In genomic region chr2:224183086-224183485, GRCh38 we compare ENCODE assay signal across 16 cellular contexts.
DNase-seq lines count a peak whose midpoint lies in the region; ATAC-seq and TF ChIP-seq lines count a peak whose summit lies in the region.
"Had no signal": no experiment of that assay in that cellular context is flagged by ENCODE, and none has a peak within 500 bp of the region (broad histone marks: within the 10 kb centered on the region; RNA-seq: fewer than 3 reads in every experiment).

No MANE protein-coding gene starts in this region.

- no peak overlapping the region for H3K4me3 Mint-ChIP-seq in nephron
- H3K4me3 Mint-ChIP-seq: CD14-positive monocyte; CD8-positive, alpha-beta T cell; H9 had no signal

- intact Hi-C loops in IMR-90 (cut with micrococcal nuclease), result no loop called here

- DNase-seq in IMR-90 (peak; percentile 30), astrocyte of the hippocampus (ENCODE audit: low read depth, low spot score) (peak; percentile 33), fibroblast of lung (ENCODE audit: low read depth in 2 of 2) (peak; percentile 22 to 35), NCI-H774 (lab: John Stamatoyannopoulos, UW) (no peak), LoVo (ENCODE audit: low spot score) (no peak)
- DNase-seq: BE2C; CD8-positive, alpha-beta T cell; COR-L47; DMS153; DMS79 treated with DMSO at 0.1 percent for 48 hours; EL; GOT3; H9 had no signal

- no peaks in the 10 kb centered on the region for H3K9me1 ChIP-seq in IMR-90 (ENCODE audit: insufficient read depth, low read length)

- H4K5ac ChIP-seq in IMR-90 (ENCODE audit: low read depth, low read length), result no peak overlapping the region

- H3K9ac ChIP-seq in IMR-90 (ENCODE audit: low read depth, low read length), result no peak overlapping the region
- H3K9ac ChIP-seq in fibroblast of lung (ENCODE audit: insufficient read depth, low read length), result no peak overlapping the region

- H4K91ac ChIP-seq in IMR-90 (ENCODE audit: insufficient read depth, low read depth, low read length), result no peak overlapping the region

- no peaks in the 10 kb centered on the region for H3K27me3 Mint-ChIP-seq in nephron (ENCODE audit: low read depth)

- no peak overlapping the region for H3K27ac ChIP-seq in IMR-90 (ENCODE audit: insufficient read depth, low read length)
- H3K27ac ChIP-seq in fibroblast of lung (ENCODE audit: insufficient read depth, low read length), result no peak overlapping the region

- H3K18ac ChIP-seq in IMR-90 (ENCODE audit: low read depth, low read length), result no peak overlapping the region

- no peak overlapping the region for H3K4ac ChIP-seq in IMR-90 (ENCODE audit: low read depth, low read length)

- H3K14ac ChIP-seq in IMR-90 (replicated peaks; ENCODE audit: low read depth, low read length), result no peak overlapping the region

- peaks cover 2% of the 10 kb centered on the region; the same call in 1 of the 2 replicates for H3K9me3 ChIP-seq in IMR-90 (ENCODE audit: control insufficient read depth, insufficient read depth, low read length)
- no peaks in the 10 kb centered on the region for H3K9me3 ChIP-seq in fibroblast of lung (ENCODE audit: control insufficient read depth, insufficient read depth, low read depth, low read length)
- H3K9me3 ChIP-seq: BE2C had no signal

- no peak overlapping the region for H2BK20ac ChIP-seq in IMR-90 (ENCODE audit: low read depth, low read length)

- H3K27me3 ChIP-seq in IMR-90 (ENCODE audit: control insufficient read depth, insufficient read depth, low read length), result no peaks in the 10 kb centered on the region
- H3K27me3 ChIP-seq in fibroblast of lung (ENCODE audit: control insufficient read depth, insufficient read depth, low read length), result no peaks in the 10 kb centered on the region
- H3K27me3 ChIP-seq: BE2C had no signal

- TF ChIP-seq POLR2A in IMR-90 (IDR thresholded peaks at IDR 0.05; ENCODE audit: low read depth, low read length), result no peak

- H2BK15ac ChIP-seq in IMR-90 (ENCODE audit: low read depth, low read length), result no peak overlapping the region

- H2BK5ac ChIP-seq in IMR-90 (ENCODE audit: low read depth, low read length, poor library complexity, severe bottlenecking), result no peak overlapping the region

- no peaks in the 10 kb centered on the region for H3K36me3 Mint-ChIP-seq in nephron (ENCODE audit: low read depth)
- H3K36me3 Mint-ChIP-seq: CD14-positive monocyte; CD8-positive, alpha-beta T cell had no signal

- in situ Hi-C loops in IMR-90 (cut with MboI; ENCODE audit: low sequenced_read_pairs), result no loop called here

- no TSS peak for BruUV-seq in IMR-90 (replicated peaks; lab: Mats Ljungman, UMichigan)

- H3K4me1 Mint-ChIP-seq in nephron, result peaks cover 29% of the 10 kb centered on the region
- H3K4me1 Mint-ChIP-seq: CD14-positive monocyte had no signal

- H2AK9ac ChIP-seq in IMR-90 (replicated peaks; ENCODE audit: low read depth, low read length, poor library complexity), result no peak overlapping the region

- no peak overlapping the region for H4K8ac ChIP-seq in IMR-90 (ENCODE audit: low read depth in 2 of 2, low read length in 2 of 2)

- H3K4me2 ChIP-seq in IMR-90 (ENCODE audit: low read depth, low read length) (no peak overlapping the region), fibroblast of lung (ENCODE audit: extremely low read depth, insufficient read depth, low read length) (no peak overlapping the region)

- H2BK120ac ChIP-seq in IMR-90 (ENCODE audit: low read depth, low read length), result no peak overlapping the region

- WGBS in IMR-90 (ENCODE audit: extremely low coverage in 2 of 2, insufficient read length in 1 of 2), 2 experiments, result no CpG with 5 or more reads among the region's 3 CpGs

- no peaks in the 10 kb centered on the region for H3K79me1 ChIP-seq in IMR-90 (ENCODE audit: low read depth in 1 of 2, low read length in 2 of 2)

- H3K9me3 Mint-ChIP-seq in nephron, result no peaks in the 10 kb centered on the region

- no peak for TF ChIP-seq RAD21 in IMR-90 (IDR thresholded peaks at IDR 0.05; ENCODE audit: low read length)

- H3K79me2 ChIP-seq in fibroblast of lung (ENCODE audit: control insufficient read depth, insufficient read depth, low read length), result no peaks in the 10 kb centered on the region

- CTCF ChIA-PET in IMR-90 (lab: Yijun Ruan, JAX), result no interaction called here

- POLR2A ChIA-PET in IMR-90 (lab: Charles Lee; ENCODE audit: unreplicated experiment), result no interaction called here

- H3K36me3 ChIP-seq in IMR-90 (ENCODE audit: control insufficient read depth, insufficient read depth, low read length) (no peaks in the 10 kb centered on the region), fibroblast of lung (ENCODE audit: control insufficient read depth, insufficient read depth, low read length) (no peaks in the 10 kb centered on the region)
- H3K36me3 ChIP-seq: BE2C had no signal

- H3K4me3 ChIP-seq in IMR-90 (ENCODE audit: insufficient read depth, low read depth, low read length), result no peak overlapping the region
- no peak overlapping the region for H3K4me3 ChIP-seq in fibroblast of lung (replicated peaks in 1 of 4; ENCODE audit: control extremely low read depth in 1 of 4, insufficient read depth in 1 of 4, low read depth in 3 of 4, low read length in 4 of 4)

- ATAC-seq in IMR-90 (ENCODE audit: low read depth) (no peak), GM21717 (IDR thresholded peaks at IDR 0.05; ENCODE audit: unreplicated experiment) (no peak)
- ATAC-seq: CD8-positive, alpha-beta T cell had no signal

- no peak overlapping the region for H3K23ac ChIP-seq in IMR-90 (ENCODE audit: low read depth, low read length)

- dilution Hi-C loops in IMR-90 (cut with HindIII; ENCODE audit: low sequenced_read_pairs, unreplicated experiment), result no loop called here

- no peaks in the 10 kb centered on the region for H4K20me1 ChIP-seq in IMR-90 (ENCODE audit: insufficient read depth, low read length)
- no peaks in the 10 kb centered on the region for H4K20me1 ChIP-seq in fibroblast of lung (ENCODE audit: control insufficient read depth, extremely low read depth, insufficient read depth, low read length)

- no peak overlapping the region for H2AK5ac ChIP-seq in IMR-90 (ENCODE audit: low read depth, low read length)

- H3K27ac Mint-ChIP-seq in nephron, result peak overlapping the region in 2 of 3 experiments; percentile 30 to 49
- H3K27ac Mint-ChIP-seq: CD8-positive, alpha-beta T cell; H9 had no signal

- H3K4me1 ChIP-seq in IMR-90 (ENCODE audit: control insufficient read depth, insufficient read depth, low read length) (peaks cover 2% of the 10 kb centered on the region), fibroblast of lung (ENCODE audit: control insufficient read depth, extremely low read depth, insufficient read depth, low read length) (no peaks in the 10 kb centered on the region)
- H3K4me1 ChIP-seq: BE2C had no signal

- no peak for TF ChIP-seq CTCF in IMR-90 (conservative IDR thresholded peaks at IDR 0.05; ENCODE audit: low read depth, low read length)
- no peak for TF ChIP-seq CTCF in fibroblast of lung (conservative IDR thresholded peaks at IDR 0.05 in 1 of 2, IDR thresholded peaks at IDR 0.05 in 1 of 2; ENCODE audit: low read depth in 1 of 2, low read length in 2 of 2)
- no peak for TF ChIP-seq CTCF in nephron (IDR thresholded peaks at IDR 0.05; ENCODE audit: unreplicated experiment in 3 of 3)

- H2AFZ ChIP-seq in IMR-90 (replicated peaks; ENCODE audit: low read length, poor library complexity) (no peak overlapping the region), fibroblast of lung (ENCODE audit: low read length) (no peak overlapping the region)

- H3K56ac ChIP-seq in IMR-90 (ENCODE audit: extremely low read depth, insufficient read depth, low read length), result no peak overlapping the region

TF ChIP-seq in IMR-90, 13 proteins besides CTCF, POLR2A, EP300 and RAD21:
- TF ChIP-seq CEBPB (IDR thresholded peaks at IDR 0.05; ENCODE audit: low read depth, low read length) (no peak), SMC3 (IDR thresholded peaks at IDR 0.05; ENCODE audit: low read depth, low read length) (no peak), USF2 (IDR thresholded peaks at IDR 0.05; ENCODE audit: low read depth, low read length) (no peak), RFX5 (IDR thresholded peaks at IDR 0.05; ENCODE audit: low read depth, low read length) (no peak), MAFK (IDR thresholded peaks at IDR 0.05; ENCODE audit: low read depth, low read length) (no peak), ELK1 (IDR thresholded peaks at IDR 0.05; ENCODE audit: borderline replicate concordance, low read depth, low read length) (no peak), BHLHE40 (IDR thresholded peaks at IDR 0.05; ENCODE audit: low read depth, low read length) (no peak), NFE2L2 (IDR thresholded peaks at IDR 0.05; ENCODE audit: low read depth, low read length) (no peak), CHD1 (IDR thresholded peaks at IDR 0.05; ENCODE audit: low read depth, low read length) (no peak), MXI1 (IDR thresholded peaks at IDR 0.05; ENCODE audit: borderline replicate concordance, low read depth, low read length) (no peak), FOS (IDR thresholded peaks at IDR 0.05; ENCODE audit: low read depth, low read length) (no peak), MAZ (IDR thresholded peaks at IDR 0.05; ENCODE audit: borderline replicate concordance, low read depth, low read length) (no peak), RCOR1 (IDR thresholded peaks at IDR 0.05; ENCODE audit: insufficient replicate concordance, low read length) (no peak)

Comparison
In these comparisons a context has a peak if more than half of its experiments do, and no peak if none do; other contexts are left out.
1. DNase-seq: peak in IMR-90 (single experiment), astrocyte of the hippocampus (single experiment) and fibroblast of lung (2 of 2); none in NCI-H774 (single experiment) and LoVo (single experiment).